Comparison of ENCODE assay signal across 8 cellular contexts in the genomic region with DNA sequence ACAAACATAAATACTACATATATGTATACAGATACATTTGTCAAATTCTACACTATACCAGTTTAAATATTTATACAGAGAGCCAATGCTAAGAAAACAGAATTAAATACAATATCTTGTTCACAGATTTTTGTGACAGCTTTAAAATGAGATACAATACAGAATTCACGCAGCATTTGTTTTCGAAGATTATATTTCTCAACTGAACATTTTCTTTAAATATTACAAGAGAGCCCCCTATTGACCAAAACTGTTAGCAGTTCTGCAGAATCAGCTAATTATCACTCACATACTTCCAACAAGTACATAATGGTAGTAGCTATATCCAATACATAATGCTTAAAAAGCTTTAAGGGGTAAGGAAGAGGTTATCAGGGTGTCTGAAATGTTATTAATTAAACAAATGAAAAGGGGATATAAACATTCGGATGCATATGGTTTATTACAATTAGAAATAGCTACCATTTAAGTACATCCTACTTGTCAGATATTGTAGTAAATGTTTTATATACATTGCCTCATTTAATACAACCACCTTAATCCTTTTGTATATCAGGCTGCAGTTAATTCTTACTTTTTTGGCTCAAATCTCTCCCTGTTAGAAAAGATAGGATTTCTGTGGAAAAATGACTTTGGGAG.
DNase-seq lines count a peak whose midpoint lies in the region; ATAC-seq, FAIRE-seq and TF ChIP-seq lines count a peak whose summit lies in the region.

No MANE protein-coding gene starts in this region.

- H3K27me3 ChIP-seq in Loucy (ENCODE audit: insufficient read depth, low read length, poor library complexity, severe bottlenecking), result no peaks in the 10 kb centered on the region

- no peak overlapping the region for H3K4me3 ChIP-seq in Loucy (ENCODE audit: low read length, poor library complexity, severe bottlenecking)

- no peaks in the 10 kb centered on the region for H3K79me2 ChIP-seq in Loucy (ENCODE audit: insufficient read depth, low read length)

- DNase-seq in inferior parietal cortex (ENCODE audit: extremely low spot score) (peak; percentile 68), NCI-H187 (lab: John Stamatoyannopoulos, UW) (no peak)
- DNase-seq in activated naive CD4-positive, alpha-beta T cell treated with anti-CD3 and anti-CD28 coated beads, Interleukin-2, amount 10 ng/mL, durations not matched to agents 7 days and 5 days, result no peak

- no peaks in the 10 kb centered on the region for H3K9me3 ChIP-seq in Loucy (ENCODE audit: insufficient read depth, low read depth, low read length)

- H3K36me3 Mint-ChIP-seq in activated naive CD4-positive, alpha-beta T cell treated with anti-CD3 and anti-CD28 coated beads, Interleukin-2, amount 10 ng/mL, durations not matched to agents 7 days and 5 days, result peaks cover 13% of the 10 kb centered on the region

- TF ChIP-seq CTCF in GM12873 (IDR thresholded peaks at IDR 0.05; ENCODE audit: insufficient read depth, low read depth, low read length, missing control alignments) (peak; percentile 43), Loucy (conservative IDR thresholded peaks at IDR 0.05; ENCODE audit: low read length) (peak; percentile 78)

- CTCF ChIA-PET in activated naive CD4-positive, alpha-beta T cell treated with anti-CD3 and anti-CD28 coated beads, Interleukin-2, amount 10 ng/mL, durations not matched to agents 7 days and 5 days (lab: Charles Lee), result interaction anchor here (0.6 to 1.7 kb wide), 8 partner anchors 9 to 196 kb away, joined by 3 to 11 read pairs (median 4); no protein-coding TSS in a partner anchor

- H3F3A ChIP-seq in Loucy (ENCODE audit: low read depth), result no peaks in the 10 kb centered on the region

- no peaks in the 10 kb centered on the region for H3K27me3 Mint-ChIP-seq in activated naive CD4-positive, alpha-beta T cell treated with anti-CD3 and anti-CD28 coated beads, Interleukin-2, amount 10 ng/mL, durations not matched to agents 7 days and 5 days

- no peak overlapping the region for H2AFZ ChIP-seq in Loucy (ENCODE audit: low read length)

- H3K4me1 Mint-ChIP-seq in activated naive CD4-positive, alpha-beta T cell treated with anti-CD3 and anti-CD28 coated beads, Interleukin-2, amount 10 ng/mL, durations not matched to agents 7 days and 5 days, result no peaks in the 10 kb centered on the region

- H3K9me3 Mint-ChIP-seq in activated naive CD4-positive, alpha-beta T cell treated with anti-CD3 and anti-CD28 coated beads, Interleukin-2, amount 10 ng/mL, durations not matched to agents 7 days and 5 days, result no peaks in the 10 kb centered on the region

- FAIRE-seq in TTC549 (lab: Jason Lieb, UNC), result peak; percentile 87

- H4K20me1 ChIP-seq in Loucy (ENCODE audit: insufficient read depth, low read length, poor library complexity, severe bottlenecking), result no peaks in the 10 kb centered on the region

- ATAC-seq in GM21360 (IDR thresholded peaks at IDR 0.05; ENCODE audit: unreplicated experiment) (no peak), GM19035 (IDR thresholded peaks at IDR 0.05; ENCODE audit: unreplicated experiment) (no peak)

- H3K4me1 ChIP-seq in Loucy (ENCODE audit: insufficient read depth, low read length, poor library complexity, severe bottlenecking), result no peaks in the 10 kb centered on the region

- no peak overlapping the region for H3K9ac ChIP-seq in Loucy (ENCODE audit: low read depth, low read length, poor library complexity, severe bottlenecking)

- H3K27ac Mint-ChIP-seq in activated naive CD4-positive, alpha-beta T cell treated with anti-CD3 and anti-CD28 coated beads, Interleukin-2, amount 10 ng/mL, durations not matched to agents 7 days and 5 days, result no peak overlapping the region

- no peaks in the 10 kb centered on the region for H3K9me2 ChIP-seq in Loucy (replicated peaks; ENCODE audit: low read depth, low read length)

- no peak overlapping the region for H3K4me3 Mint-ChIP-seq in activated naive CD4-positive, alpha-beta T cell treated with anti-CD3 and anti-CD28 coated beads, Interleukin-2, amount 10 ng/mL, durations not matched to agents 7 days and 5 days

- H3K36me3 ChIP-seq in Loucy (ENCODE audit: insufficient read depth, low read length), result peaks cover 11% of the 10 kb centered on the region; the same call in 1 of the 2 replicates

- no peak overlapping the region for H3K4me2 ChIP-seq in Loucy (ENCODE audit: low read depth, low read length, poor library complexity, severe bottlenecking)
